8 cellular contexts compared by ENCODE assay signal in genomic region chr1:207959141-207959825, GRCh38. TPM values are rescaled to one million over a fixed set of nuclear protein-coding genes. Genes with fewer than 3 reads are reported as not detected.
DNase-seq lines count a peak whose midpoint lies in the region; ATAC-seq and TF ChIP-seq lines count a peak whose summit lies in the region.

No MANE protein-coding gene starts in this region.

- no peaks in the 10 kb centered on the region for H3K36me3 ChIP-seq in SK-N-SH (replicated peaks in 1 of 2; ENCODE audit: control insufficient read depth in 1 of 2, insufficient read depth in 2 of 2, low read length in 1 of 2)
- no peaks in the 10 kb centered on the region for H3K36me3 ChIP-seq in skeletal muscle tissue (ENCODE audit: control insufficient read depth in 3 of 3, insufficient read depth in 3 of 3, low read length in 3 of 3)

- CTCF ChIA-PET in SK-N-SH (lab: Yijun Ruan, JAX) = interaction anchor here (4.4 kb wide), 1 partner anchor 74 kb away, joined by 22 read pairs; no protein-coding TSS in a partner anchor

- H3K27ac ChIP-seq in SK-N-SH (ENCODE audit: low read depth in 2 of 2, low read length in 1 of 2) = no peak overlapping the region
- peak overlapping the region; percentile 78 for H3K27ac ChIP-seq in skeletal muscle tissue (ENCODE audit: low read depth, low read length)

- H3K4me3 Mint-ChIP-seq in central memory CD8-positive, alpha-beta T cell = peak overlapping the region; percentile 52

- H3K79me2 ChIP-seq in SK-N-SH (ENCODE audit: insufficient read depth) = no peaks in the 10 kb centered on the region

- H3K27me3 ChIP-seq in SK-N-SH (ENCODE audit: insufficient read depth) (no peaks in the 10 kb centered on the region; the same call in 1 of the 2 replicates), skeletal muscle tissue (ENCODE audit: control insufficient read depth in 3 of 3, insufficient read depth in 3 of 3, low read length in 3 of 3) (no peaks in the 10 kb centered on the region)

- TF ChIP-seq CTCF in SK-N-SH (IDR thresholded peaks at IDR 0.05) = no peak

- no peak for TF ChIP-seq RAD21 in SK-N-SH (IDR thresholded peaks at IDR 0.05; ENCODE audit: low read length)

- H3K9me3 ChIP-seq in SK-N-SH = no peaks in the 10 kb centered on the region
- H3K9me3 ChIP-seq in skeletal muscle tissue (ENCODE audit: control insufficient read depth in 3 of 3, low read length in 3 of 3) = no peaks in the 10 kb centered on the region

- H3K9ac ChIP-seq in SK-N-SH (no peak overlapping the region), skeletal muscle tissue (ENCODE audit: low read depth in 1 of 3, low read length in 3 of 3) (peak overlapping the region; percentile 74 to 87 (median 80))

- TF ChIP-seq EP300 in SK-N-SH (IDR thresholded peaks at IDR 0.05; ENCODE audit: borderline replicate concordance in 1 of 2, low read depth in 1 of 2, low read length in 1 of 2) = no peak

- no peak overlapping the region for H3K4me2 ChIP-seq in SK-N-SH

- H3K4me1 ChIP-seq in SK-N-SH (ENCODE audit: control insufficient read depth in 1 of 2, insufficient read depth in 2 of 2, low read depth in 1 of 2, low read length in 1 of 2) = peaks cover 0 to 15% of the 10 kb centered on the region in 2 experiments; a peak in 3 of 4 replicates
- H3K4me1 ChIP-seq in skeletal muscle tissue (ENCODE audit: control insufficient read depth in 3 of 3, insufficient read depth in 3 of 3, low read length in 3 of 3) = peaks cover 44 to 54% (median 50%) of the 10 kb centered on the region in 3 donors

- POLR2A ChIA-PET in SK-N-SH (lab: Yijun Ruan, JAX) = no interaction called here

- 80% methylated on average over 17 of the region's 76 CpGs for WGBS in SK-N-SH (ENCODE audit: low lambda C conversion rate)

- peak; percentile 22 for DNase-seq in SK-N-SH
- DNase-seq in central memory CD8-positive, alpha-beta T cell (ENCODE audit: low spot score in 2 of 2) = no peak
- peak; percentile 27 for DNase-seq in inferior parietal cortex (ENCODE audit: extremely low spot score)
- no peak for DNase-seq in NCI-H1105 treated with DMSO at 0.1 percent for 48 hours (lab: John Stamatoyannopoulos, UW)

- H3F3A ChIP-seq in SK-N-SH (replicated peaks; ENCODE audit: insufficient read depth) = no peaks in the 10 kb centered on the region

- no peaks in the 10 kb centered on the region for H3K9me2 ChIP-seq in SK-N-SH

- H3K4me1 Mint-ChIP-seq in central memory CD8-positive, alpha-beta T cell = peaks cover 17% of the 10 kb centered on the region

- H3K27me3 Mint-ChIP-seq in central memory CD8-positive, alpha-beta T cell = peaks cover 56% of the 10 kb centered on the region

- no peaks in the 10 kb centered on the region for H3K36me3 Mint-ChIP-seq in central memory CD8-positive, alpha-beta T cell (ENCODE audit: insufficient read depth)

- H3K27ac Mint-ChIP-seq in central memory CD8-positive, alpha-beta T cell (ENCODE audit: low read depth) = no peak overlapping the region

- no peaks in the 10 kb centered on the region for H3K9me3 Mint-ChIP-seq in central memory CD8-positive, alpha-beta T cell

- H2AFZ ChIP-seq in SK-N-SH (ENCODE audit: low read depth) = no peak overlapping the region

- no peak overlapping the region for H3K4me3 ChIP-seq in SK-N-SH (ENCODE audit: low read depth in 2 of 2, low read length in 1 of 2)
- peak overlapping the region; percentile 59 to 75 (median 68) for H3K4me3 ChIP-seq in skeletal muscle tissue (ENCODE audit: low read length in 3 of 3)

- no peaks in the 10 kb centered on the region for H4K20me1 ChIP-seq in SK-N-SH (ENCODE audit: insufficient read depth)

- ATAC-seq in SK-N-SH treated with all-trans-retinoic acid at 6 μM for 48 hours (no peak), GM21390 (IDR thresholded peaks at IDR 0.05; ENCODE audit: unreplicated experiment) (no peak), GM19452 (IDR thresholded peaks at IDR 0.05; ENCODE audit: unreplicated experiment) (no peak)
- no peak for ATAC-seq in central memory CD8-positive, alpha-beta T cell (replicated peaks; ENCODE audit: extremely low read depth, poor library complexity, severe bottlenecking)

TF ChIP-seq in SK-N-SH, 30 proteins besides CTCF, POLR2A, EP300 and RAD21:
- no peak for TF ChIP-seq JUND (IDR thresholded peaks at IDR 0.05)
- TF ChIP-seq FOXJ3 (CRISPR knock-in tag; IDR thresholded peaks at IDR 0.05) = no peak
- TF ChIP-seq TEAD4 (IDR thresholded peaks at IDR 0.05; ENCODE audit: borderline replicate concordance, insufficient read depth) = no peak
- no peak for TF ChIP-seq NRF1 (IDR thresholded peaks at IDR 0.05; ENCODE audit: low read depth, low read length)
- TF ChIP-seq SMC3 (IDR thresholded peaks at IDR 0.05; ENCODE audit: low read depth, low read length) = no peak
- TF ChIP-seq USF2 (IDR thresholded peaks at IDR 0.05; ENCODE audit: borderline replicate concordance, low read depth, low read length) = no peak

TF ChIP-seq in SK-N-SH treated with all-trans-retinoic acid at 6 μM for 48 hours, 23 proteins besides CTCF, POLR2A, EP300 and RAD21:
- TF ChIP-seq TSHZ2 (CRISPR knock-in tag; IDR thresholded peaks at IDR 0.05) = no peak
- no peak for TF ChIP-seq ARNTL (CRISPR knock-in tag; IDR thresholded peaks at IDR 0.05; ENCODE audit: borderline replicate concordance, low read depth)
- no peak for TF ChIP-seq ZC3H10 (CRISPR knock-in tag; IDR thresholded peaks at IDR 0.05)
- no peak for TF ChIP-seq TOX (CRISPR knock-in tag; IDR thresholded peaks at IDR 0.05; ENCODE audit: borderline replicate concordance)
- no peak for TF ChIP-seq CREB5 (CRISPR knock-in tag; IDR thresholded peaks at IDR 0.05; ENCODE audit: low read depth)
- no peak for TF ChIP-seq PATZ1 (CRISPR knock-in tag; IDR thresholded peaks at IDR 0.05; ENCODE audit: borderline replicate concordance)
- TF ChIP-seq GLIS3 (CRISPR knock-in tag; IDR thresholded peaks at IDR 0.05) = no peak
- no peak for TF ChIP-seq ZNF8 (CRISPR knock-in tag; IDR thresholded peaks at IDR 0.05)
- no peak for TF ChIP-seq ZFP30 (CRISPR knock-in tag; IDR thresholded peaks at IDR 0.05)
- TF ChIP-seq RARB (CRISPR knock-in tag; IDR thresholded peaks at IDR 0.05) = no peak
- no peak for TF ChIP-seq SNAI2 (CRISPR knock-in tag; IDR thresholded peaks at IDR 0.05)
- TF ChIP-seq OSR1 (CRISPR knock-in tag; IDR thresholded peaks at IDR 0.05) = no peak
- no peak for TF ChIP-seq ESRRG (CRISPR knock-in tag; IDR thresholded peaks at IDR 0.05)
- no peak for TF ChIP-seq PPARA (CRISPR knock-in tag; IDR thresholded peaks at IDR 0.05; ENCODE audit: borderline replicate concordance)
- TF ChIP-seq CSDC2 (CRISPR knock-in tag; IDR thresholded peaks at IDR 0.05) = no peak
- TF ChIP-seq ISL1 (CRISPR knock-in tag; IDR thresholded peaks at IDR 0.05) = no peak
- TF ChIP-seq BACH2 (CRISPR knock-in tag; IDR thresholded peaks at IDR 0.05; ENCODE audit: borderline replicate concordance) = no peak
- TF ChIP-seq ZFP3 (CRISPR knock-in tag; IDR thresholded peaks at IDR 0.05) = no peak

RNA-seq across cellular contexts. Expression of gene CD34, which starts 48.4 kb away (rescaled TPM):
- 0.59 and 0.62 TPM in 2 replicates for polyA plus RNA-seq in SK-N-SH (2012; rRNA removed)
- polyA plus RNA-seq in SK-N-SH (2012; cell fraction: cytosol; rRNA removed) = 0.33 and 0.43 TPM in 2 replicates
- polyA plus RNA-seq in SK-N-SH (2012; cell fraction: nucleus; rRNA removed) = 0.42 and 0.54 TPM in 2 replicates
- 20.9 TPM for total RNA-seq in skeletal muscle tissue

Comparison
In these comparisons a context has a peak if more than half of its experiments do, and no peak if none do; other contexts are left out.
1. DNase-seq: peak in SK-N-SH (single experiment) and inferior parietal cortex (single experiment); none in central memory CD8-positive, alpha-beta T cell (0 of 2) and NCI-H1105 treated with DMSO at 0.1 percent for 48 hours (single experiment).
2. H3K4me3 ChIP-seq: peak in skeletal muscle tissue (3 of 3); none in SK-N-SH (0 of 2).